ENCODE assay signal across 1 cellular context in genomic region chr20:48683467-48684175, GRCh38.
TF ChIP-seq lines count a peak whose summit lies in the region.

No MANE protein-coding gene starts in this region.

TF ChIP-seq in SK-N-SH, 30 proteins besides CTCF, POLR2A, EP300 and RAD21 (continued from another document):
- TF ChIP-seq MEF2A (IDR thresholded peaks at IDR 0.05; ENCODE audit: borderline replicate concordance, low read depth) (no peak), JUND (IDR thresholded peaks at IDR 0.05) (no peak), EZH2phosphoT487 (IDR thresholded peaks at IDR 0.05; ENCODE audit: borderline replicate concordance, low read depth) (no peak), POLR2AphosphoS5 (IDR thresholded peaks at IDR 0.05; ENCODE audit: low read depth, low read length) (no peak), SIN3A (IDR thresholded peaks at IDR 0.05; ENCODE audit: borderline replicate concordance, low read depth, low read length) (no peak), USF1 (IDR thresholded peaks at IDR 0.05; ENCODE audit: borderline replicate concordance, low read depth) (no peak), NFIC (IDR thresholded peaks at IDR 0.05; ENCODE audit: borderline replicate concordance) (no peak), FOSL2 (IDR thresholded peaks at IDR 0.05; ENCODE audit: borderline replicate concordance, low read depth) (no peak), MAX (IDR thresholded peaks at IDR 0.05; ENCODE audit: low read depth) (no peak)
